In the genomic region with DNA sequence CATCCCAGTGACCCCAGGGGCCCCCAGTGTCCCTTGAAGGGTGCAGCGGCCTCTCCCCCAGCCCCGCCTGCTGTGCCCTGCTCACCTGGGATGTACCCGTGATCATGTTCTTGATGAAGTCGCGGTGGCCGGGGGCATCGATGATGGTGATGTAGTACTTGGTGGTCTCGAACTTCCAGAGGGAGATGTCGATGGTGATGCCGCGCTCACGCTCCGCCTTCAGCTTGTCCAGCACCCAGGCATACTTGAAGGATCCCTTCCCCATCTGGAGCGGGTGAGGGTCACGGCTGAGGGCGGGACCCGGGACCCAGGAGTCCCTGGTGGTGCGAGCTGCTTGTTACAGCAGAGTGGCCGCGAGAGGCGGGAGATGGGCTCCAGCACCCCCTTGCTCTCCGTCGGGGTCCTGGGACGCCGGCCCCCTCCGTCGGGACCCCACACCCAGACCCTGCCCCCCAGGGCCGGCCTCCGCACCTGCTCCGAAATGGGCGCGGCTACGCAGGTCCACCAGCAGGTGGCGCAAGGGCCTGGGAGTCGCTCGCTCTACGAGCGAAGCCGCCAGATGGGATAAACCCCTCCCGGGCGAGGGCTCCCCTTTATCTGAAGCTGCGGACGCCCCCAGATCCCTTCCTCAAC, we compare ENCODE assay signal across 8 cellular contexts. TPM values are rescaled to one million over a fixed set of nuclear protein-coding genes. Genes with fewer than 3 reads are reported as not detected.
A peak's percentile ranks its signal among the peaks of the same experiment; 100 is the strongest.
DNase-seq lines count a peak whose midpoint lies in the region; ATAC-seq and TF ChIP-seq lines count a peak whose summit lies in the region.

No MANE protein-coding gene starts in this region.

- H3K4me3 ChIP-seq in Peyer's patch (peak overlapping the region in 3 of 4 donors; percentile 12 to 36 (median 32)), fibroblast of the aortic adventitia (ENCODE audit: low read depth, low read length) (peak overlapping the region; percentile 50), osteoblast (ENCODE audit: insufficient read depth, low read length) (peak overlapping the region; percentile 60), thoracic aorta (peak overlapping the region; percentile 68)

- H3K9me3 ChIP-seq in Peyer's patch (no peaks in the 10 kb centered on the region), osteoblast (ENCODE audit: low read depth, low read length) (no peaks in the 10 kb centered on the region), thoracic aorta (no peaks in the 10 kb centered on the region)

- TF ChIP-seq CTCF in Peyer's patch (IDR thresholded peaks at IDR 0.05), result peak; percentile 83 to 93 (median 86)
- peak; percentile 87 for TF ChIP-seq CTCF in fibroblast of the aortic adventitia (IDR thresholded peaks at IDR 0.05; ENCODE audit: insufficient read depth, low read length)
- peak; percentile 78 for TF ChIP-seq CTCF in osteoblast (IDR thresholded peaks at IDR 0.05; ENCODE audit: extremely low read depth, low read depth, low read length)
- peak; percentile 93 for TF ChIP-seq CTCF in thoracic aorta (IDR thresholded peaks at IDR 0.05)

- no peak for TF ChIP-seq POLR2A in Peyer's patch (IDR thresholded peaks at IDR 0.05)

- H3K27me3 ChIP-seq in Peyer's patch, result peaks cover 0 to 34% of the 10 kb centered on the region in 2 donors
- H3K27me3 ChIP-seq in osteoblast (ENCODE audit: insufficient read depth, low read length), result peaks cover 25% of the 10 kb centered on the region
- H3K27me3 ChIP-seq in thoracic aorta (replicated peaks; ENCODE audit: insufficient read depth), result no peaks in the 10 kb centered on the region

- H2AFZ ChIP-seq in osteoblast (ENCODE audit: low read length), result peak overlapping the region; percentile 51

- H4K20me1 ChIP-seq in osteoblast (ENCODE audit: insufficient read depth, low read length), result no peaks in the 10 kb centered on the region

- no peak overlapping the region for H3K27ac ChIP-seq in Peyer's patch
- H3K27ac ChIP-seq in osteoblast (ENCODE audit: low read depth, low read length), result no peak overlapping the region
- H3K27ac ChIP-seq in thoracic aorta, result no peak overlapping the region

- H3K36me3 ChIP-seq in Peyer's patch (no peaks in the 10 kb centered on the region), osteoblast (ENCODE audit: insufficient read depth, low read length) (no peaks in the 10 kb centered on the region), thoracic aorta (no peaks in the 10 kb centered on the region)

- H3K4me2 ChIP-seq in osteoblast (ENCODE audit: insufficient read depth, low read length), result peak overlapping the region; percentile 76

- H3K79me2 ChIP-seq in osteoblast (ENCODE audit: insufficient read depth, low read length), result no peaks in the 10 kb centered on the region

- DNase-seq in NCI-H748 (lab: John Stamatoyannopoulos, UW; ENCODE audit: unreplicated experiment) (peak; percentile 43), NCI-H748 treated with DMSO at 0.1 percent for 48 hours (lab: John Stamatoyannopoulos, UW) (no peak), Peyer's patch (peak; percentile 67 to 84 (median 84)), fibroblast of the aortic adventitia (ENCODE audit: low read depth) (peak; percentile 37), osteoblast (ENCODE audit: insufficient read length, low spot score, missing footprints) (peak; percentile 98), thoracic aorta (ENCODE audit: low spot score) (no peak)
- DNase-seq in activated T-helper 9 cell treated with anti-CD3 and anti-CD28 coated beads, Interleukin-2, amount 50 U/mL, for 16 hours (ENCODE audit: low read depth), result peak; percentile 65

- peaks cover 4 to 30% (median 16%) of the 10 kb centered on the region in 4 donors for H3K4me1 ChIP-seq in Peyer's patch
- H3K4me1 ChIP-seq in osteoblast (ENCODE audit: insufficient read depth, low read length), result peaks cover 4% of the 10 kb centered on the region
- peaks cover 5 to 24% of the 10 kb centered on the region in 2 donors for H3K4me1 ChIP-seq in thoracic aorta (ENCODE audit: control insufficient read depth in 1 of 2, low read depth in 2 of 2)

- no peak for ATAC-seq in thoracic aorta (ENCODE audit: insufficient number of reproducible peaks, low FRiP score, low read depth)
- ATAC-seq in HG03565 (IDR thresholded peaks at IDR 0.05; ENCODE audit: unreplicated experiment), result no peak

RNA-seq across cellular contexts. Expression of a gene that starts 3.0 kb away (rescaled TPM):
- total RNA-seq in Peyer's patch (1 to 10 TPM in 3 of 4 donors, under 1 TPM in 1; 0.67 to 3.3 (median 2.1) TPM), fibroblast of the aortic adventitia (ENCODE audit: low replicate concordance) (0.18 TPM in 1 of 2 replicates, not detected in the other), osteoblast (not detected in 2 replicates), thoracic aorta (1 to 10 TPM in 1 of 2 donors, not detected in 1; 2.4 TPM)

RNA-seq across cellular contexts. Expression of a gene that starts 23.4 kb away (rescaled TPM):
- total RNA-seq in Peyer's patch, result not detected
- not detected in 2 replicates for total RNA-seq in fibroblast of the aortic adventitia (ENCODE audit: low replicate concordance)
- total RNA-seq in osteoblast, result 0.36 TPM in 1 of 2 replicates, not detected in the other
- total RNA-seq in thoracic aorta, result not detected

RNA-seq across cellular contexts. Expression of a gene that starts 24.7 kb away (rescaled TPM):
- total RNA-seq in Peyer's patch (100 to 1,000 TPM in 3 of 4 donors, 10 to 100 TPM in 1; 94.1 to 435 (median 193) TPM), fibroblast of the aortic adventitia (ENCODE audit: low replicate concordance) (35.3 and 97.0 TPM in 2 replicates), osteoblast (52.2 and 85.4 TPM in 2 replicates), thoracic aorta (100 to 1,000 TPM; 105 to 197 TPM)

RNA-seq across cellular contexts. Expression of a gene that starts 41.3 kb away (rescaled TPM):
- total RNA-seq in Peyer's patch (100 to 1,000 TPM in 1 of 4 donors, 10 to 100 TPM in 2, 1 to 10 TPM in 1; 8.3 to 109 (median 84.5) TPM), fibroblast of the aortic adventitia (ENCODE audit: low replicate concordance) (not detected in 2 replicates), osteoblast (under 0.01 TPM in 1 of 2 replicates, not detected in the other), thoracic aorta (under 1 TPM in 1 of 2 donors, not detected in 1; 0.56 TPM)

RNA-seq across cellular contexts. Expression of a gene that starts 51.7 kb away (rescaled TPM):
- total RNA-seq in Peyer's patch (not detected), fibroblast of the aortic adventitia (ENCODE audit: low replicate concordance) (not detected in 2 replicates), osteoblast (not detected in 2 replicates), thoracic aorta (not detected)

Comparison
In these comparisons a context has a peak if more than half of its experiments do, and no peak if none do; other contexts are left out.
1. DNase-seq: peak in NCI-H748 (single experiment), Peyer's patch (3 of 3), activated T-helper 9 cell treated with anti-CD3 and anti-CD28 coated beads, Interleukin-2, amount 50 U/mL, for 16 hours (single experiment), fibroblast of the aortic adventitia (single experiment) and osteoblast (single experiment); none in NCI-H748 treated with DMSO at 0.1 percent for 48 hours (single experiment) and thoracic aorta (single experiment).
2. Peak in every context shown above with its lines, with median percentiles within 50 percentile points of each other: H3K4me3 ChIP-seq and CTCF ChIP-seq.